In genomic region chr1:8134546-8135235, GRCh38 we compare ENCODE assay signal across 13 cellular contexts.
DNase-seq lines count a peak whose midpoint lies in the region; ATAC-seq, FAIRE-seq and TF ChIP-seq lines count a peak whose summit lies in the region.
"Had no signal": no experiment of that assay in that cellular context is flagged by ENCODE, and none has a peak within 500 bp of the region (broad histone marks: within the 10 kb centered on the region; RNA-seq: fewer than 3 reads in every experiment).

No MANE protein-coding gene starts in this region.

- ATAC-seq in Right ventricle myocardium superior (ENCODE audit: poor library complexity) (peak; percentile 13), HG02840 (IDR thresholded peaks at IDR 0.05; ENCODE audit: low FRiP score, unreplicated experiment) (no peak)
- ATAC-seq: activated CD4-positive, CD25-positive, alpha-beta regulatory T cell treated with anti-CD3 and anti-CD28 coated beads, Interleukin-2, amount 50 U/mL, for 24 hours had no signal

- H3K4me2 ChIP-seq in endothelial cell of umbilical vein (ENCODE audit: insufficient read depth, low read length) (peak overlapping the region; percentile 76), MM.1S (ENCODE audit: low read depth, low read length) (no peak overlapping the region)
- H3K4me2 ChIP-seq: neural progenitor cell had no signal

- H3K4me1 Mint-ChIP-seq in nephron: peaks cover 42% of the 10 kb centered on the region
- no peaks in the 10 kb centered on the region for H3K4me1 Mint-ChIP-seq in activated CD4-positive, alpha-beta T cell treated with anti-CD3 and anti-CD28 coated beads, Interleukin-2, amount 10 ng/mL, durations not matched to agents 7 days and 5 days

- no peaks in the 10 kb centered on the region for H3K9me1 ChIP-seq in endothelial cell of umbilical vein (replicated peaks; ENCODE audit: control insufficient read depth, extremely low read depth, insufficient read depth, low read length)

- no peaks in the 10 kb centered on the region for H3K9me3 Mint-ChIP-seq in nephron
- no peaks in the 10 kb centered on the region for H3K9me3 Mint-ChIP-seq in activated CD4-positive, alpha-beta T cell treated with anti-CD3 and anti-CD28 coated beads, Interleukin-2, amount 10 ng/mL, durations not matched to agents 7 days and 5 days
- H3K9me3 Mint-ChIP-seq: neural progenitor cell had no signal

- no peak overlapping the region for H2AFZ ChIP-seq in endothelial cell of umbilical vein (ENCODE audit: low read depth, low read length)
- H2AFZ ChIP-seq in MM.1S (ENCODE audit: low read length): no peak overlapping the region
- H2AFZ ChIP-seq: neural progenitor cell had no signal

- TF ChIP-seq CTCF in endothelial cell of umbilical vein (IDR thresholded peaks at IDR 0.05; ENCODE audit: extremely low read depth in 1 of 2, insufficient read depth in 1 of 2, low read depth in 1 of 2, low read length in 2 of 2) (no peak), nephron (IDR thresholded peaks at IDR 0.05; ENCODE audit: unreplicated experiment in 3 of 3) (no peak), vagina (IDR thresholded peaks at IDR 0.05) (no peak), MM.1S (IDR thresholded peaks at IDR 0.05; ENCODE audit: low read length) (no peak)

- dilution Hi-C loops in endothelial cell of umbilical vein (cut with MboI; ENCODE audit: extremely low pct_ligation_motif_present, low sequenced_read_pairs): no loop called here

- H3K4me1 ChIP-seq in endothelial cell of umbilical vein (ENCODE audit: control insufficient read depth, extremely low read depth, insufficient read depth, low read length) (peaks cover 39% of the 10 kb centered on the region), vagina (peaks cover 37% of the 10 kb centered on the region), MM.1S (ENCODE audit: low read length) (no peaks in the 10 kb centered on the region)
- H3K4me1 ChIP-seq: neural progenitor cell had no signal

- no peaks in the 10 kb centered on the region for H3K36me3 ChIP-seq in endothelial cell of umbilical vein (ENCODE audit: control insufficient read depth in 2 of 2, extremely low read depth in 1 of 2, insufficient read depth in 2 of 2, low read length in 2 of 2)
- H3K36me3 ChIP-seq in vagina: no peaks in the 10 kb centered on the region
- H3K36me3 ChIP-seq in MM.1S (replicated peaks; ENCODE audit: insufficient read depth, low read length): no peaks in the 10 kb centered on the region
- H3K36me3 ChIP-seq: neural progenitor cell had no signal

- H3K4me3 ChIP-seq in endothelial cell of umbilical vein (replicated peaks in 1 of 3; ENCODE audit: insufficient read depth in 1 of 3, low read depth in 1 of 3, low read length in 3 of 3) (no peak overlapping the region), vagina (no peak overlapping the region), MM.1S (ENCODE audit: low read length) (no peak overlapping the region)
- H3K4me3 ChIP-seq: neural progenitor cell had no signal

- H3K36me3 Mint-ChIP-seq in nephron (ENCODE audit: low read depth): no peaks in the 10 kb centered on the region
- H3K36me3 Mint-ChIP-seq in activated CD4-positive, alpha-beta T cell treated with anti-CD3 and anti-CD28 coated beads, Interleukin-2, amount 10 ng/mL, durations not matched to agents 7 days and 5 days (ENCODE audit: low read depth): no peaks in the 10 kb centered on the region
- H3K36me3 Mint-ChIP-seq: neural progenitor cell had no signal

- no peak overlapping the region for H3K4me3 Mint-ChIP-seq in nephron
- H3K4me3 Mint-ChIP-seq in activated CD4-positive, alpha-beta T cell treated with anti-CD3 and anti-CD28 coated beads, Interleukin-2, amount 10 ng/mL, durations not matched to agents 7 days and 5 days: no peak overlapping the region
- H3K4me3 Mint-ChIP-seq: neural progenitor cell had no signal

- no peak overlapping the region for H3K9ac ChIP-seq in endothelial cell of umbilical vein (replicated peaks; ENCODE audit: extremely low read depth, insufficient read depth, low read length)
- no peak overlapping the region for H3K9ac ChIP-seq in MM.1S (ENCODE audit: low read length)
- H3K9ac ChIP-seq: neural progenitor cell had no signal

- CTCF ChIA-PET in endothelial cell of umbilical vein (lab: Charles Lee): interaction anchor here (1.7 to 3.3 kb wide), 4 partner anchors 13 to 180 kb away, joined by 4 to 21 read pairs (median 10); no protein-coding TSS in a partner anchor
- CTCF ChIA-PET in activated CD4-positive, alpha-beta T cell treated with anti-CD3 and anti-CD28 coated beads, Interleukin-2, amount 10 ng/mL, durations not matched to agents 7 days and 5 days (lab: Charles Lee): interaction anchor here (1.0 to 1.2 kb wide), 4 partner anchors 10 to 195 kb away, joined by 3 to 4 read pairs (median 3); no protein-coding TSS in a partner anchor

- H3K9me2 ChIP-seq in MM.1S (replicated peaks; ENCODE audit: insufficient read depth, low read length): no peaks in the 10 kb centered on the region

- H4K20me1 ChIP-seq in endothelial cell of umbilical vein (replicated peaks; ENCODE audit: control insufficient read depth, extremely low read depth, insufficient read depth, low read length) (no peaks in the 10 kb centered on the region), MM.1S (ENCODE audit: insufficient read depth, low read length) (no peaks in the 10 kb centered on the region)

- no peak for FAIRE-seq in endothelial cell of umbilical vein (lab: Jason Lieb, UNC)

- TF ChIP-seq POLR2A in endothelial cell of umbilical vein (IDR thresholded peaks at IDR 0.05; ENCODE audit: low read depth, low read length) (no peak), vagina (IDR thresholded peaks at IDR 0.05) (no peak)

- POLR2A ChIA-PET in endothelial cell of umbilical vein (lab: Charles Lee): interaction anchor here (1.0 to 1.7 kb wide), 4 partner anchors 13 to 37 kb away, joined by 3 to 18 read pairs (median 4); no protein-coding TSS in a partner anchor
- POLR2A ChIA-PET in activated CD4-positive, alpha-beta T cell treated with anti-CD3 and anti-CD28 coated beads, Interleukin-2, amount 10 ng/mL, durations not matched to agents 7 days and 5 days (lab: Charles Lee): interaction anchor here (0.5 kb wide), 1 partner anchor 1105 kb away, joined by 3 read pairs; no protein-coding TSS in a partner anchor

- peak overlapping the region; percentile 43 to 87 (median 60) for H3K27ac Mint-ChIP-seq in nephron
- no peak overlapping the region for H3K27ac Mint-ChIP-seq in activated CD4-positive, alpha-beta T cell treated with anti-CD3 and anti-CD28 coated beads, Interleukin-2, amount 10 ng/mL, durations not matched to agents 7 days and 5 days
- H3K27ac Mint-ChIP-seq: neural progenitor cell had no signal

- H3K27me3 ChIP-seq in endothelial cell of umbilical vein (ENCODE audit: control insufficient read depth in 2 of 2, insufficient read depth in 2 of 2, low read length in 2 of 2) (no peaks in the 10 kb centered on the region), vagina (no peaks in the 10 kb centered on the region), MM.1S (replicated peaks; ENCODE audit: insufficient read depth, low read length) (peaks cover 85% of the 10 kb centered on the region)
- H3K27me3 ChIP-seq: neural progenitor cell had no signal

- H3K27ac ChIP-seq in endothelial cell of umbilical vein (ENCODE audit: insufficient read depth, low read depth, low read length) (peak overlapping the region; percentile 86), vagina (peak overlapping the region; percentile 87), MM.1S (ENCODE audit: low read length) (no peak overlapping the region)
- H3K27ac ChIP-seq: neural progenitor cell had no signal

- H3K79me2 ChIP-seq in endothelial cell of umbilical vein (ENCODE audit: control insufficient read depth, insufficient read depth, low read length): no peaks in the 10 kb centered on the region
- H3K79me2 ChIP-seq in MM.1S (ENCODE audit: low read length): no peaks in the 10 kb centered on the region

- peaks cover 8% of the 10 kb centered on the region for H3K27me3 Mint-ChIP-seq in nephron (ENCODE audit: low read depth)
- peaks cover 34% of the 10 kb centered on the region for H3K27me3 Mint-ChIP-seq in activated CD4-positive, alpha-beta T cell treated with anti-CD3 and anti-CD28 coated beads, Interleukin-2, amount 10 ng/mL, durations not matched to agents 7 days and 5 days

- no peaks in the 10 kb centered on the region for H3F3A ChIP-seq in MM.1S (ENCODE audit: insufficient read depth, low read length)

- H3K9me3 ChIP-seq in endothelial cell of umbilical vein (replicated peaks; ENCODE audit: control insufficient read depth, insufficient read depth, low read length) (no peaks in the 10 kb centered on the region), vagina (no peaks in the 10 kb centered on the region), MM.1S (replicated peaks; ENCODE audit: insufficient read depth, low read length) (no peaks in the 10 kb centered on the region)

- intact Hi-C loops in Right ventricle myocardium superior (cut with DNase I): no loop called here
- intact Hi-C loops in cardiac septum (cut with DNase I): loop anchor here (5.0 kb wide), 2 partner anchors 57 to 68 kb away; no protein-coding TSS in a partner anchor
- intact Hi-C loops in endothelial cell of umbilical vein (cut with micrococcal nuclease): loop anchor here (1.0 to 5.0 kb wide), 2 partner anchors 12 to 107 kb away; partner anchors contain the start of gene ERRFI1
- intact Hi-C loops in vagina (cut with DNase I): loop anchor here (2.0 to 5.0 kb wide), 2 partner anchors 18 to 68 kb away; no protein-coding TSS in a partner anchor

- DNase-seq in Right ventricle myocardium superior (no peak), cardiac septum (ENCODE audit: low spot score) (no peak), endothelial cell of umbilical vein (ENCODE audit: low read depth, low spot score) (no peak), vagina (ENCODE audit: extremely low spot score in 2 of 2) (no peak), MM.1S (no peak)
- no peak for DNase-seq in activated CD4-positive, alpha-beta T cell treated with anti-CD3 and anti-CD28 coated beads, Interleukin-2, amount 10 ng/mL, durations not matched to agents 7 days and 5 days
- DNase-seq: 8988T, activated gamma-delta T cell, SHP77 had no signal

- BruUV-seq in endothelial cell of umbilical vein (replicated peaks; lab: Mats Ljungman, UMichigan): no TSS peak

TF ChIP-seq in endothelial cell of umbilical vein, 7 proteins besides CTCF, POLR2A, EP300 and RAD21:
- TF ChIP-seq GATA2 (IDR thresholded peaks at IDR 0.05; ENCODE audit: insufficient read depth, insufficient read length, low read depth, low read length) (no peak), EZH2 (IDR thresholded peaks at IDR 0.05; ENCODE audit: borderline replicate concordance, low read depth, low read length, severe bottlenecking) (no peak)
TF ChIP-seq in endothelial cell of umbilical vein: peak in this region for 0.
